16 cellular contexts compared by ENCODE assay signal in genomic region chr11:66687831-66688281, GRCh38. TPM values are rescaled to one million over a fixed set of nuclear protein-coding genes. Genes with fewer than 3 reads are reported as not detected.
DNase-seq lines count a peak whose midpoint lies in the region; ATAC-seq and TF ChIP-seq lines count a peak whose summit lies in the region.
"Had no signal": no experiment of that assay in that cellular context is flagged by ENCODE, and none has a peak within 500 bp of the region (broad histone marks: within the 10 kb centered on the region; RNA-seq: fewer than 3 reads in every experiment).

No MANE protein-coding gene starts in this region.

- ATAC-seq in left colon, result no peak
- ATAC-seq: CD8-positive, alpha-beta T cell had no signal

- H3K36me3 ChIP-seq in sigmoid colon, result no peaks in the 10 kb centered on the region
- H3K36me3 ChIP-seq: SJCRH30 had no signal

- H3K4me1 ChIP-seq in sigmoid colon, result no peaks in the 10 kb centered on the region
- H3K4me1 ChIP-seq: A549, BLaER1, SJCRH30 had no signal

- H3K27me3 ChIP-seq in sigmoid colon, result no peaks in the 10 kb centered on the region
- H3K27me3 ChIP-seq: BLaER1, SJCRH30 had no signal

- no peak overlapping the region for H3K27ac ChIP-seq in sigmoid colon
- H3K27ac ChIP-seq: A549, BLaER1, SJCRH30 had no signal

- H3K9me3 ChIP-seq in sigmoid colon, result no peaks in the 10 kb centered on the region
- H3K9me3 ChIP-seq: A549, BLaER1, SJCRH30 had no signal

- TF ChIP-seq EP300 in sigmoid colon (IDR thresholded peaks at IDR 0.05), result no peak

- 89 to 93% methylated on average over 13 of the region's 13 CpGs for whole genome bisulfite sequencing in sigmoid colon, 2 donors

- intact Hi-C loops in head of caudate nucleus (cut with DNase I) (no loop called here), sigmoid colon (cut with DNase I) (no loop called here), left colon (cut with DNase I, micrococcal nuclease) (loop anchor here in 1 of 2 donors (10.0 kb wide), 1 partner anchor 123 kb away; the partner anchor contains the start of gene CTSF)

- in situ Hi-C loops in G401 (cut with HindIII; ENCODE audit: low sequenced_read_pairs), result no loop called here

- H3K4me3 ChIP-seq in sigmoid colon, result no peak overlapping the region
- H3K4me3 ChIP-seq: A549, BLaER1, SJCRH30 had no signal

- DNase-seq in G401 (ENCODE audit: low spot score) (peak; percentile 52), HuH-7.5 (ENCODE audit: low spot score) (peak; percentile 53), head of caudate nucleus (peak in 39 of 42 donors; percentile 9 to 83 (median 51)), sigmoid colon (peak; percentile 50), iPS-NIHi11 (ENCODE audit: low spot score) (no peak), KG1 (lab: John Stamatoyannopoulos, UW) (no peak), retina (no peak), left colon (no peak)
- DNase-seq: CD8-positive, alpha-beta T cell; DMS79; H9; NCI-H1105 treated with DMSO at 0.1 percent for 48 hours; OCI-M1; SJCRH30 had no signal

- no peak for TF ChIP-seq CTCF in sigmoid colon (IDR thresholded peaks at IDR 0.05)

- no peak for TF ChIP-seq POLR2A in sigmoid colon (IDR thresholded peaks at IDR 0.05)

RNA-seq across cellular contexts. Expression of gene RBM4B, which starts 10.2 kb away (rescaled TPM):
- 4.1 and 13.0 TPM in 2 replicates for total RNA-seq in G401 (2014; rRNA removed; shearing (Covaris generic))
- total RNA-seq in sigmoid colon (10 to 100 TPM; 14.0 to 30.7 (median 16.6) TPM), left colon (10 to 100 TPM; 14.7 to 17.6 TPM)
- polyA plus RNA-seq in sigmoid colon, result 10 to 100 TPM in 2 of 3 donors, 1 to 10 TPM in 1; 6.6 to 12.8 (median 10.4) TPM

RNA-seq across cellular contexts. Expression of gene SPTBN2, which starts 41.2 kb away (rescaled TPM):
- total RNA-seq in G401 (2014; rRNA removed; shearing (Covaris generic)), result 102 and 103 TPM in 2 replicates
- total RNA-seq in sigmoid colon, result 1 to 10 TPM in 3 of 4 donors, under 1 TPM in 1; 0.33 to 4.9 (median 2.7) TPM
- 1 to 10 TPM; 1.4 to 5.7 (median 4.2) TPM for polyA plus RNA-seq in sigmoid colon
- 1 to 10 TPM; 3.9 to 7.3 TPM for total RNA-seq in left colon
- total RNA-seq: CD8-positive, alpha-beta T cell had no signal

RNA-seq across cellular contexts. Expression of gene RBM4, which starts 49.4 kb away (rescaled TPM):
- total RNA-seq in G401 (2014; rRNA removed; shearing (Covaris generic)), result 513 and 534 TPM in 2 replicates
- total RNA-seq in sigmoid colon (100 to 1,000 TPM in 1 of 4 donors, 10 to 100 TPM in 3; 76.5 to 101 (median 86.2) TPM), left colon (10 to 100 TPM; 90.7 to 92.9 TPM)
- polyA plus RNA-seq in sigmoid colon, result 100 to 1,000 TPM in 1 of 3 donors, 10 to 100 TPM in 2; 75.4 to 103 (median 98.8) TPM

Comparison
In these comparisons a context has a peak if more than half of its experiments do, and no peak if none do; other contexts are left out.
1. DNase-seq: peak in G401 (single experiment), HuH-7.5 (single experiment), head of caudate nucleus (39 of 42) and sigmoid colon (single experiment); none in iPS-NIHi11 (single experiment), KG1 (single experiment), retina (single experiment) and left colon (0 of 2).
2. RNA of gene SPTBN2, which starts 41.2 kb away (total RNA-seq): 102 to 103 TPM in G401; 3.9 to 7.3 TPM in left colon and 0.33 to 4.9 TPM in sigmoid colon; every median in the first group is over 10 times any median in the second.